15 cellular contexts compared by ENCODE assay signal in the genomic region with DNA sequence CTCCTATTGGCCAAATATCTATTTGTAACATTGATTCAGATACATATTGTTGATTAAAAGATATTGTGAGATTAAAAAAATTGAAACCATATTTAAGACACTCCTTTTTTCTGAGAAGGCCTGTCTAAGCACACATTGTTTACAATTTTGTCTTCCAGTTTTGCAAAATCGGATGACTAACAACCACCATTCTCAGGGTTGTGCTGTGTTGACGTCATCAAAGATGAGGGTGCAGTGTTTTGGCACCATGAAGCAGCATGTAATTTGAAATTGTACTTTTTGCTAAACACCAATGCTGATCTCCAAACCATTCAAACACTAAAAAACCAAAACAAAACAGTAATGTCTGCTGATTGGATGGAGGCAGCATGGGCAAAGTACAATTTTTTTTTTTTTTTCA. TPM values are rescaled to one million over a fixed set of nuclear protein-coding genes. Genes with fewer than 3 reads are reported as not detected.
DNase-seq lines count a peak whose midpoint lies in the region; ATAC-seq, FAIRE-seq and TF ChIP-seq lines count a peak whose summit lies in the region.
"Had no signal": no experiment of that assay in that cellular context is flagged by ENCODE, and none has a peak within 500 bp of the region (broad histone marks: within the 10 kb centered on the region; RNA-seq: fewer than 3 reads in every experiment).

No MANE protein-coding gene starts in this region.

- no peak overlapping the region for H3K4me3 Mint-ChIP-seq in type B pancreatic cell

- H3K9me3 ChIP-seq in HEK293 (ENCODE audit: control insufficient read depth, insufficient read depth, low read depth, low read length), result no peaks in the 10 kb centered on the region
- no peaks in the 10 kb centered on the region for H3K9me3 ChIP-seq in K562 (replicated peaks; ENCODE audit: control insufficient read depth, insufficient read depth, low read depth, low read length)
- H3K9me3 ChIP-seq: SJSA1, upper lobe of left lung had no signal

- intact Hi-C loops in K562 (cut with micrococcal nuclease), result no loop called here

- DNase-seq in AG04449 (ENCODE audit: low read depth, low spot score), result peak; percentile 41
- no peak for DNase-seq in K562 (ENCODE audit: extremely low read depth in 1 of 4, low spot score in 3 of 4)
- peak; percentile 42 for DNase-seq in kidney tubule cell (ENCODE audit: low spot score)
- no peak for DNase-seq in iPS-NIHi11 (ENCODE audit: low spot score)
- no peak for DNase-seq in GM12891 (ENCODE audit: insufficient read length, low spot score)
- DNase-seq in type B pancreatic cell (ENCODE audit: extremely low spot score, unreplicated experiment), result no peak
- DNase-seq: C1 segment of cervical spinal cord; GOT3; NCI-H2029 treated with DMSO at 0.1 percent for 48 hours; posterior cingulate gyrus; stimulated activated CD8-positive, alpha-beta memory T cell treated with anti-CD3 and anti-CD28 coated beads, Interleukin-4, amount 100 ng/mL, for 48 hours; upper lobe of left lung had no signal

- no peak overlapping the region for H3K9ac ChIP-seq in K562 (ENCODE audit: insufficient read depth in 1 of 2, low read depth in 2 of 2, low read length in 2 of 2)

- H3K27me3 ChIP-seq in K562 (ENCODE audit: control insufficient read depth in 2 of 2, insufficient read depth in 2 of 2, low read length in 2 of 2), result no peaks in the 10 kb centered on the region
- H3K27me3 ChIP-seq: upper lobe of left lung had no signal

- TF ChIP-seq POLR2A in K562 (conservative IDR thresholded peaks at IDR 0.05) (no peak), GM12891 (IDR thresholded peaks at IDR 0.05; ENCODE audit: low read depth, low read length) (no peak)

- peaks cover 14% of the 10 kb centered on the region for H3K4me1 ChIP-seq in HEK293 (ENCODE audit: control insufficient read depth, insufficient read depth, low read length)
- no peaks in the 10 kb centered on the region for H3K4me1 ChIP-seq in K562 (replicated peaks in 1 of 2; ENCODE audit: control insufficient read depth in 2 of 2, insufficient read depth in 2 of 2, low read length in 2 of 2)
- H3K4me1 ChIP-seq: SJSA1, upper lobe of left lung had no signal

- ATAC-seq in K562, result no peak
- ATAC-seq in HG02970 (IDR thresholded peaks at IDR 0.05; ENCODE audit: low FRiP score, unreplicated experiment), result no peak

- H3K36me3 ChIP-seq in HEK293 (ENCODE audit: control insufficient read depth in 2 of 2, insufficient read depth in 1 of 2, low read length in 2 of 2), result no peaks in the 10 kb centered on the region
- no peaks in the 10 kb centered on the region for H3K36me3 ChIP-seq in K562 (ENCODE audit: control insufficient read depth, insufficient read depth, low read length)
- H3K36me3 ChIP-seq: SJSA1, upper lobe of left lung had no signal

- no TSS peak for BruUV-seq in K562 (replicated peaks; lab: Mats Ljungman, UMichigan)

- no peak overlapping the region for H3K4me3 ChIP-seq in AG04449 (ENCODE audit: low read depth, low read length)
- no peak overlapping the region for H3K4me3 ChIP-seq in HEK293 (ENCODE audit: low read depth, low read length)
- H3K4me3 ChIP-seq in K562, result no peak overlapping the region
- H3K4me3 ChIP-seq: SJSA1, upper lobe of left lung had no signal

- no peaks in the 10 kb centered on the region for H4K20me1 ChIP-seq in K562 (replicated peaks; ENCODE audit: control insufficient read depth, insufficient read depth, low read length)

- no peak overlapping the region for H2AFZ ChIP-seq in K562 (ENCODE audit: low read depth, low read length)

- TF ChIP-seq CTCF in AG04449 (IDR thresholded peaks at IDR 0.05; ENCODE audit: insufficient read depth, low read length, missing control alignments) (no peak), HEK293 (tag by site-specific recombination; IDR thresholded peaks at IDR 0.05) (no peak), K562 (IDR thresholded peaks at IDR 0.05 in 2 of 3, conservative IDR thresholded peaks at IDR 0.05 in 1 of 3; ENCODE audit: insufficient read depth in 2 of 3, low read depth in 1 of 3, low read length in 3 of 3) (no peak), type B pancreatic cell (conservative IDR thresholded peaks at IDR 0.05) (no peak)

- H3K27ac ChIP-seq in HEK293 (ENCODE audit: extremely low read depth, low read depth, low read length) (no peak overlapping the region), K562 (ENCODE audit: extremely low read depth, low read depth, low read length) (no peak overlapping the region)
- H3K27ac ChIP-seq: SJSA1, upper lobe of left lung had no signal

- in situ Hi-C loops in K562 (cut with MboI), result no loop called here

- H3K27ac Mint-ChIP-seq in type B pancreatic cell, result no peak overlapping the region

- no peak for TF ChIP-seq RAD21 in K562 (CRISPR knock-in tag; conservative IDR thresholded peaks at IDR 0.05 in 1 of 2, IDR thresholded peaks at IDR 0.05 in 1 of 2)

- peaks cover 10% of the 10 kb centered on the region for H3K36me3 Mint-ChIP-seq in type B pancreatic cell

- POLR2A ChIA-PET in AG04449 (lab: Yijun Ruan, JAX), result no interaction called here
- POLR2A ChIA-PET in HEK293 (lab: Yijun Ruan, JAX), result no interaction called here
- POLR2A ChIA-PET in K562 (lab: Yijun Ruan, JAX), result no interaction called here

- CTCF ChIA-PET in AG04449 (lab: Yijun Ruan, JAX) (no interaction called here), HEK293 (lab: Yijun Ruan, JAX) (no interaction called here), K562 (lab: Yijun Ruan, JAX; ENCODE audit: low intra/inter-chr PET ratio) (no interaction called here)

- H3K79me2 ChIP-seq in K562 (ENCODE audit: control insufficient read depth, insufficient read depth, low read length), result no peaks in the 10 kb centered on the region

- FAIRE-seq in K562 (lab: Jason Lieb, UNC) (no peak), GM12891 (lab: Jason Lieb, UNC) (no peak)

- TF ChIP-seq EP300 in K562 (IDR thresholded peaks at IDR 0.05; ENCODE audit: low read length), result no peak

- WGBS in K562 (ENCODE audit: insufficient coverage, low coverage, missing lambda C conversion rate), result 4% methylated on average over 2 of the region's 2 CpGs

- H3K27me3 Mint-ChIP-seq in type B pancreatic cell, result peaks cover 44% of the 10 kb centered on the region

- H3K9me3 Mint-ChIP-seq in type B pancreatic cell, result no peaks in the 10 kb centered on the region

- H3K4me1 Mint-ChIP-seq in type B pancreatic cell (ENCODE audit: unreplicated experiment), result peaks cover 23% of the 10 kb centered on the region

- H3K4me2 ChIP-seq in K562 (ENCODE audit: insufficient read depth, low read length), result no peak overlapping the region

- H3K9me1 ChIP-seq in K562 (ENCODE audit: control insufficient read depth, insufficient read depth, low read length), result no peaks in the 10 kb centered on the region

TF ChIP-seq in HEK293, 187 proteins besides CTCF, POLR2A, EP300 and RAD21 (continues in another document):
- TF ChIP-seq ZNF404 (tag by site-specific recombination; IDR thresholded peaks at IDR 0.05), result no peak
- no peak for TF ChIP-seq ZNF660 (tag by site-specific recombination; IDR thresholded peaks at IDR 0.05)
- TF ChIP-seq ZBTB8A (tag by site-specific recombination; IDR thresholded peaks at IDR 0.05), result no peak
- no peak for TF ChIP-seq ZNF776 (tag by site-specific recombination; IDR thresholded peaks at IDR 0.05; ENCODE audit: borderline replicate concordance)

TF ChIP-seq in K562, 482 proteins besides CTCF, POLR2A, EP300 and RAD21 (continues in another document):
- no peak for TF ChIP-seq SREBF1 (IDR thresholded peaks at IDR 0.05; ENCODE audit: borderline replicate concordance, low read depth, low read length)
- TF ChIP-seq, protein P1, sequence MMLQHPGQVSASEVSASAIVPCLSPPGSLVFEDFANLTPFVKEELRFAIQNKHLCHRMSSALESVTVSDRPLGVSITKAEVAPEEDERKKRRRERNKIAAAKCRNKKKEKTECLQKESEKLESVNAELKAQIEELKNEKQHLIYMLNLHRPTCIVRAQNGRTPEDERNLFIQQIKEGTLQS (IDR thresholded peaks at IDR 0.05), result peak; percentile 71
- TF ChIP-seq, protein P1 (CRISPR knock-in tag; conservative IDR thresholded peaks at IDR 0.05), result no peak

TF ChIP-seq in GM12891, 5 proteins besides CTCF, POLR2A, EP300 and RAD21:
- TF ChIP-seq POLR2AphosphoS5 (IDR thresholded peaks at IDR 0.05; ENCODE audit: low read depth, low read length), result no peak
- TF ChIP-seq TAF1 (IDR thresholded peaks at IDR 0.05; ENCODE audit: low read depth, low read length), result no peak
- TF ChIP-seq PAX5 (IDR thresholded peaks at IDR 0.05; ENCODE audit: insufficient read depth, low read length, severe bottlenecking), result no peak
- TF ChIP-seq SPI1 (IDR thresholded peaks at IDR 0.05; ENCODE audit: low read depth, low read length), result no peak
- no peak for TF ChIP-seq POU2F2 (IDR thresholded peaks at IDR 0.05; ENCODE audit: low read depth, low read length)
TF ChIP-seq in GM12891: peak in this region for 0.

RNA-seq across cellular contexts. Expression of a gene that starts 7.4 kb away (rescaled TPM):
- total RNA-seq in K562 (2011; cell fraction: chromatin; rRNA removed; ENCODE audit: low replicate concordance), result 0.83 and 1.1 TPM in 2 replicates
- total RNA-seq in K562 (2011; cell fraction: nucleolus; rRNA removed), result 0.67 and 1.4 TPM in 2 replicates
- 1.2 and 3.1 TPM in 2 replicates for total RNA-seq in K562 (2011; cell fraction: nucleoplasm; rRNA removed)
- 1.7 and 1.9 TPM in 2 replicates for total RNA-seq in K562 (2014; rRNA removed)
- total RNA-seq in K562 (2014; rRNA removed; fragmentation: Illumina TruSeq; extraction: Trizol), result 2.4 and 3.2 TPM in 2 replicates
- 2.9 and 3.1 TPM in 2 replicates for total RNA-seq in K562 (2015; rRNA removed; fragmentation: Illumina TruSeq; extraction: Trizol)
- total RNA-seq in K562 (2021), result 3.6 and 6.4 TPM in 2 replicates
- 0.33 and 0.37 TPM in 2 replicates for polyA plus RNA-seq in K562 (2011; rRNA removed)
- 0.46 and 1.3 TPM in 2 replicates for polyA plus RNA-seq in K562 (2011; cell fraction: cytosol; rRNA removed)
- polyA plus RNA-seq in K562 (2011; cell fraction: nucleus; rRNA removed), result 1.3 and 1.9 TPM in 2 replicates
- 2.8 and 9.0 TPM in 2 replicates for polyA plus RNA-seq in K562 (2012)
- polyA plus RNA-seq in K562 (2014; fragmentation: Illumina TruSeq; extraction: Trizol), result 3.9 and 4.0 TPM in 2 replicates
- polyA plus RNA-seq in K562 (2014; fragmentation: Nextera tagmentation; extraction: Ambion mirVana), result 1 to 10 TPM in 1 of 2 experiments, under 1 TPM in 1; 0.99 to 1.2 TPM
- polyA plus RNA-seq in K562 (2014; rRNA removed), result 1.8 and 2.1 TPM in 2 replicates
- polyA minus RNA-seq in K562 (2011; rRNA and poly(A)+ RNA removed), result 1.1 and 1.2 TPM in 2 replicates
- polyA minus RNA-seq in K562 (2011; cell fraction: cytosol; rRNA and poly(A)+ RNA removed), result 1.5 TPM in 1 of 2 replicates, not detected in the other
- polyA minus RNA-seq in K562 (2011; cell fraction: nucleus; rRNA and poly(A)+ RNA removed), result 1.9 and 2.1 TPM in 2 replicates
- polyA plus RNA-seq in GM12891 (2012; ENCODE audit: low read depth, missing spikeins), result 7.8 TPM
- total RNA-seq in type B pancreatic cell (ENCODE audit: low replicate concordance), result 5.6 and 31.0 TPM in 2 replicates

Comparison
In these comparisons a context has a peak if more than half of its experiments do, and no peak if none do; other contexts are left out.
1. DNase-seq: peak in AG04449 (single experiment) and kidney tubule cell (single experiment); none in K562 (0 of 4), iPS-NIHi11 (single experiment), GM12891 (single experiment) and type B pancreatic cell (single experiment).